ENCODE assay signal across 11 cellular contexts in genomic region chr13:44374348-44374712, GRCh38. TPM values are rescaled to one million over a fixed set of nuclear protein-coding genes. Genes with fewer than 3 reads are reported as not detected.
DNase-seq lines count a peak whose midpoint lies in the region; ATAC-seq, FAIRE-seq and TF ChIP-seq lines count a peak whose summit lies in the region.
"Had no signal": no experiment of that assay in that cellular context is flagged by ENCODE, and none has a peak within 500 bp of the region (broad histone marks: within the 10 kb centered on the region; RNA-seq: fewer than 3 reads in every experiment).

No MANE protein-coding gene starts in this region.

- H3K27ac ChIP-seq in H1 (ENCODE audit: low read depth, low read length) (no peak overlapping the region), tibial nerve (peak overlapping the region; percentile 30 to 86 (median 66))
- no peak overlapping the region for H3K27ac ChIP-seq in naive thymus-derived CD4-positive, alpha-beta T cell (ENCODE audit: low read depth, low read length)
- H3K27ac ChIP-seq: BLaER1 had no signal

- H4K91ac ChIP-seq in H1 (replicated peaks; ENCODE audit: insufficient read length, low read length): no peak overlapping the region

- no peaks in the 10 kb centered on the region for H3K79me2 ChIP-seq in H1 (ENCODE audit: control insufficient read depth in 1 of 2, insufficient read depth in 2 of 2, low read length in 2 of 2)

- H3K14ac ChIP-seq in H1 (ENCODE audit: insufficient read length): no peak overlapping the region

- no peak for DNase-seq in activated T-cell treated with anti-CD3 and anti-CD28 coated beads, Interleukin-2, amount 50 U/mL, for 72 hours
- DNase-seq in activated T-cell treated with anti-CD3 and anti-CD28 coated beads, Interleukin-2, amount 50 U/mL, for 1 hour: no peak
- DNase-seq in H1 (ENCODE audit: low read depth in 1 of 2, low spot score in 2 of 2): no peak
- no peak for DNase-seq in naive thymus-derived CD4-positive, alpha-beta T cell
- no peak for DNase-seq in tibial nerve (ENCODE audit: low spot score in 2 of 2)
- DNase-seq in NCI-H2029 (lab: John Stamatoyannopoulos, UW): no peak
- DNase-seq: NCI-H2029 treated with DMSO at 0.1 percent for 48 hours had no signal

- H3K36me3 ChIP-seq in H1 (ENCODE audit: control insufficient read depth in 2 of 4, insufficient read depth in 4 of 4, low read length in 3 of 4) (no peaks in the 10 kb centered on the region), tibial nerve (peaks cover 0 to under 1% (median 0%) of the 10 kb centered on the region in 3 donors)
- no peaks in the 10 kb centered on the region for H3K36me3 ChIP-seq in naive thymus-derived CD4-positive, alpha-beta T cell (ENCODE audit: control insufficient read depth in 2 of 3, insufficient read depth in 3 of 3, low read length in 3 of 3)
- H3K36me3 ChIP-seq: BLaER1 had no signal

- peaks cover 34% of the 10 kb centered on the region for H3K27me3 Mint-ChIP-seq in activated T-cell treated with anti-CD3 and anti-CD28 coated beads, Interleukin-2, amount 50 U/mL, for 72 hours (ENCODE audit: low read depth)
- peaks cover 27 to 55% (median 34%) of the 10 kb centered on the region in 5 donors for H3K27me3 Mint-ChIP-seq in naive thymus-derived CD4-positive, alpha-beta T cell

- peak overlapping the region; percentile 58 to 74 for H3K4me3 Mint-ChIP-seq in activated T-cell treated with anti-CD3 and anti-CD28 coated beads, Interleukin-2, amount 50 U/mL, for 72 hours
- H3K4me3 Mint-ChIP-seq in naive thymus-derived CD4-positive, alpha-beta T cell: peak overlapping the region; percentile 3 to 80 (median 42)

- no peak overlapping the region for H4K8ac ChIP-seq in H1 (ENCODE audit: extremely low read depth, insufficient read depth, low read length)

- H2BK20ac ChIP-seq in H1 (ENCODE audit: low read length): no peak overlapping the region

- no peak overlapping the region for H2AK5ac ChIP-seq in H1 (ENCODE audit: low read depth, low read length)

- H3K4me1 ChIP-seq in H1 (replicated peaks in 1 of 4; ENCODE audit: control insufficient read depth in 3 of 4, insufficient read depth in 4 of 4, low read length in 3 of 4) (peaks cover 0 to 5% (median 1%) of the 10 kb centered on the region in 4 experiments; a peak in 2 of 7 replicates), tibial nerve (peaks cover 0 to 17% (median 8%) of the 10 kb centered on the region in 4 donors)
- H3K4me1 ChIP-seq in naive thymus-derived CD4-positive, alpha-beta T cell (ENCODE audit: control insufficient read depth in 2 of 2, insufficient read depth in 2 of 2, low read length in 2 of 2): no peaks in the 10 kb centered on the region
- H3K4me1 ChIP-seq: BLaER1 had no signal

- no peak overlapping the region for H2BK15ac ChIP-seq in H1 (ENCODE audit: low read length)

- no peak overlapping the region for H2BK120ac ChIP-seq in H1 (replicated peaks; ENCODE audit: low read depth, low read length)

- TF ChIP-seq RAD21 in H1 (IDR thresholded peaks at IDR 0.05 in 1 of 2, conservative IDR thresholded peaks at IDR 0.05 in 1 of 2; ENCODE audit: low read depth in 2 of 2, low read length in 2 of 2): 0 out of 4 replicates have a peak, but pooled peaks of 1 of the 2 experiments have one; percentile 3

- peaks cover 2 to 4% of the 10 kb centered on the region in 2 donors for H3K36me3 Mint-ChIP-seq in activated T-cell treated with anti-CD3 and anti-CD28 coated beads, Interleukin-2, amount 50 U/mL, for 72 hours (ENCODE audit: insufficient read depth in 2 of 2)
- H3K36me3 Mint-ChIP-seq in naive thymus-derived CD4-positive, alpha-beta T cell: no peaks in the 10 kb centered on the region

- H4K20me1 ChIP-seq in H1 (replicated peaks in 1 of 2; ENCODE audit: control insufficient read depth in 1 of 2, insufficient read depth in 2 of 2, low read length in 2 of 2): no peaks in the 10 kb centered on the region
- H4K20me1 ChIP-seq: BLaER1 had no signal

- no peak for TF ChIP-seq POLR2A in H1 (IDR thresholded peaks at IDR 0.05; ENCODE audit: control extremely low read depth in 1 of 2, low read depth in 2 of 2, low read length in 2 of 2)
- TF ChIP-seq POLR2A in tibial nerve (IDR thresholded peaks at IDR 0.05): no peak

- H3K4me2 ChIP-seq in H1 (ENCODE audit: insufficient read depth in 1 of 2, low read depth in 2 of 2, low read length in 2 of 2): peak overlapping the region; percentile 51 to 64; a peak in 3 of 4 replicates
- H3K4me2 ChIP-seq: BLaER1 had no signal

- no peaks in the 10 kb centered on the region for H3K9me3 Mint-ChIP-seq in activated T-cell treated with anti-CD3 and anti-CD28 coated beads, Interleukin-2, amount 50 U/mL, for 72 hours
- peaks cover 0 to 4% (median 0%) of the 10 kb centered on the region in 11 donors for H3K9me3 Mint-ChIP-seq in naive thymus-derived CD4-positive, alpha-beta T cell

- no peak overlapping the region for H3K56ac ChIP-seq in H1 (replicated peaks; ENCODE audit: insufficient read length, low read depth, low read length)

- H4K5ac ChIP-seq in H1 (ENCODE audit: insufficient read length, low read depth, low read length): no peak overlapping the region

- H3K27me3 ChIP-seq in H1 (replicated peaks in 1 of 4; ENCODE audit: control insufficient read depth in 3 of 4, extremely low read depth in 1 of 4, insufficient read depth in 3 of 4, low read length in 3 of 4): peaks cover 0 to 10% (median 8%) of the 10 kb centered on the region in 4 experiments; a peak in 5 of 7 replicates
- H3K27me3 ChIP-seq in naive thymus-derived CD4-positive, alpha-beta T cell (ENCODE audit: control insufficient read depth in 2 of 2, insufficient read depth in 2 of 2, low read length in 2 of 2): peaks cover 0 to 3% of the 10 kb centered on the region in 2 donors
- H3K27me3 ChIP-seq in tibial nerve: no peaks in the 10 kb centered on the region
- H3K27me3 ChIP-seq: BLaER1 had no signal

- H3K18ac ChIP-seq in H1 (ENCODE audit: extremely low read depth, low read length): no peak overlapping the region; the same call in 1 of the 2 replicates

- no peak overlapping the region for H3K4ac ChIP-seq in H1 (replicated peaks; ENCODE audit: insufficient read length, low read depth, low read length)

- H2BK12ac ChIP-seq in H1 (ENCODE audit: low read depth, low read length): no peak overlapping the region

- H3K4me1 Mint-ChIP-seq in activated T-cell treated with anti-CD3 and anti-CD28 coated beads, Interleukin-2, amount 50 U/mL, for 72 hours (ENCODE audit: low read depth): peaks cover 26% of the 10 kb centered on the region
- peaks cover 0 to 12% (median 2%) of the 10 kb centered on the region in 7 donors for H3K4me1 Mint-ChIP-seq in naive thymus-derived CD4-positive, alpha-beta T cell

- no peak overlapping the region for H3K9ac ChIP-seq in H1 (replicated peaks in 1 of 4; ENCODE audit: extremely low read depth in 1 of 4, low read depth in 3 of 4, low read length in 3 of 4)
- H3K9ac ChIP-seq: BLaER1 had no signal

- no peak overlapping the region for H2BK5ac ChIP-seq in H1 (ENCODE audit: low read depth, low read length)

- intact Hi-C loops in naive thymus-derived CD4-positive, alpha-beta T cell (cut with micrococcal nuclease): no loop called here

- ATAC-seq in activated T-cell treated with anti-CD3 and anti-CD28 coated beads, Interleukin-2, amount 50 U/mL, for 72 hours (replicated peaks in 1 of 2): no peak
- ATAC-seq in naive thymus-derived CD4-positive, alpha-beta T cell: no peak
- ATAC-seq in GM21390 (IDR thresholded peaks at IDR 0.05; ENCODE audit: unreplicated experiment): no peak
- ATAC-seq in HG02588 (IDR thresholded peaks at IDR 0.05; ENCODE audit: unreplicated experiment): no peak

- POLR2A ChIA-PET in H1 (lab: Charles Lee; ENCODE audit: partially characterized antibody): interaction anchor here (0.6 to 2.0 kb wide), 4 partner anchors 12 to 63 kb away, joined by 4 to 7 read pairs (median 5); no protein-coding TSS in a partner anchor
- POLR2A ChIA-PET in naive thymus-derived CD4-positive, alpha-beta T cell (lab: Charles Lee): no interaction called here

- peaks cover 5% of the 10 kb centered on the region; the same call in 1 of the 2 replicates for H3K23me2 ChIP-seq in H1 (ENCODE audit: low read depth, low read length)

- CTCF ChIA-PET in H1 (lab: Charles Lee; ENCODE audit: partially characterized antibody): interaction anchor here (1.0 to 1.7 kb wide), 4 partner anchors 10 to 183 kb away, joined by 3 to 5 read pairs (median 4); no protein-coding TSS in a partner anchor
- CTCF ChIA-PET in naive thymus-derived CD4-positive, alpha-beta T cell (lab: Charles Lee): no interaction called here

- TF ChIP-seq EP300 in H1 (IDR thresholded peaks at IDR 0.05; ENCODE audit: borderline replicate concordance in 1 of 2, low read depth in 2 of 2, low read length in 2 of 2) (no peak), tibial nerve (IDR thresholded peaks at IDR 0.05) (peak in 1 of 2 donors; percentile 19)

- no peak overlapping the region for H3K23ac ChIP-seq in H1 (ENCODE audit: insufficient read length)

- TF ChIP-seq CTCF in H1 (IDR thresholded peaks at IDR 0.05; ENCODE audit: control extremely low read depth in 1 of 3, insufficient read depth in 1 of 3, low read depth in 1 of 3, low read length in 3 of 3) (no peak), tibial nerve (IDR thresholded peaks at IDR 0.05) (no peak)

- no peak for FAIRE-seq in H1 (lab: Jason Lieb, UNC)
- FAIRE-seq: colon had no signal

- WGBS in H1 (ENCODE audit: extremely low coverage in 1 of 2, insufficient coverage in 1 of 2, insufficient read length in 1 of 2, insufficient replicate concordance in 2 of 2, low coverage in 1 of 2, low lambda C conversion rate in 2 of 2, missing lambda C conversion rate in 1 of 2), 2 experiments: 69% methylated on average over 6 of the region's 10 CpGs; no CpG with 5 or more reads in 1 of the 2 experiments
- WGBS in tibial nerve, 2 donors: 39 to 62% methylated on average over 6 to 10 of the region's 10 CpGs

- no peaks in the 10 kb centered on the region for H3K9me3 ChIP-seq in H1 (ENCODE audit: insufficient read depth in 2 of 2, low read depth in 1 of 2, low read length in 1 of 2)
- no peaks in the 10 kb centered on the region for H3K9me3 ChIP-seq in naive thymus-derived CD4-positive, alpha-beta T cell (ENCODE audit: control insufficient read depth in 2 of 3, low read length in 3 of 3)
- no peaks in the 10 kb centered on the region for H3K9me3 ChIP-seq in tibial nerve

- peak overlapping the region in 2 of 4 experiments; percentile 55 to 80; a peak in 3 of 8 replicates for H3K4me3 ChIP-seq in H1 (ENCODE audit: extremely low read depth in 1 of 4, insufficient read depth in 2 of 4, low read depth in 3 of 4, low read length in 4 of 4)
- H3K4me3 ChIP-seq in naive thymus-derived CD4-positive, alpha-beta T cell (ENCODE audit: low read length): no peak overlapping the region
- peak overlapping the region; percentile 55 to 69 (median 64) for H3K4me3 ChIP-seq in tibial nerve
- H3K4me3 ChIP-seq: BLaER1 had no signal

- H3K79me1 ChIP-seq in H1 (ENCODE audit: low read depth, low read length): no peaks in the 10 kb centered on the region

- H2AFZ ChIP-seq in H1 (ENCODE audit: low read length): no peak overlapping the region

- H3K27ac Mint-ChIP-seq in activated T-cell treated with anti-CD3 and anti-CD28 coated beads, Interleukin-2, amount 50 U/mL, for 72 hours: no peak overlapping the region
- peak overlapping the region in 1 of 9 donors; percentile 43 for H3K27ac Mint-ChIP-seq in naive thymus-derived CD4-positive, alpha-beta T cell

RNA-seq across cellular contexts. Expression of gene SERP2, which starts 0.7 kb away (rescaled TPM):
- 1 to 10 TPM; 1.0 to 3.6 TPM for total RNA-seq in activated T-cell treated with anti-CD3 and anti-CD28 coated beads, Interleukin-2, amount 50 U/mL, for 72 hours
- total RNA-seq in H1 (2021; fragmentation: NEBNext Ultra II Directional; extraction: Animal tissue kit (Norgen Biotek cat#: 25700)): 1.7 and 2.0 TPM in 2 replicates
- polyA plus RNA-seq in H1 (2011; rRNA removed): 2.1 and 2.3 TPM in 2 replicates
- polyA plus RNA-seq in H1 (2011; cell fraction: cytosol; rRNA removed): 2.4 TPM
- 2.1 TPM for polyA plus RNA-seq in H1 (2011; cell fraction: nucleus; rRNA removed)
- polyA plus RNA-seq in H1 (2012, experiment 1 of 2): 1.5 to 3.2 TPM (median 2.6 TPM) in 4 replicates
- polyA plus RNA-seq in H1 (2012, experiment 2 of 2): 3.5 TPM
- polyA plus RNA-seq in H1 (2013, experiment 1 of 2): 1.3 TPM
- 2.0 TPM for polyA plus RNA-seq in H1 (2013, experiment 2 of 2)
- 0.54 and 2.7 TPM in 2 replicates for polyA minus RNA-seq in H1 (2011; rRNA and poly(A)+ RNA removed)
- polyA minus RNA-seq in H1 (2011; cell fraction: cytosol; rRNA and poly(A)+ RNA removed): 2.6 TPM
- polyA minus RNA-seq in H1 (2011; cell fraction: nucleus; rRNA and poly(A)+ RNA removed): 1.5 TPM
- under 1 TPM in 2 of 5 experiments, not detected in 3; 0.37 to 0.93 TPM for total RNA-seq in naive thymus-derived CD4-positive, alpha-beta T cell
- polyA plus RNA-seq in naive thymus-derived CD4-positive, alpha-beta T cell: under 1 TPM in 1 of 2 donors, not detected in 1; 0.58 TPM
- total RNA-seq in tibial nerve: 10 to 100 TPM; 13.1 to 20.5 (median 15.7) TPM

Comparison
In these comparisons a context has a peak if more than half of its experiments do, and no peak if none do; other contexts are left out.
1. H3K27ac ChIP-seq: peak in tibial nerve (4 of 4); none in H1 (single experiment) and naive thymus-derived CD4-positive, alpha-beta T cell (single experiment).